10 cellular contexts compared by ENCODE assay signal in genomic region chr20:4170621-4171537, GRCh38. TPM values are rescaled to one million over a fixed set of nuclear protein-coding genes. Genes with fewer than 3 reads are reported as not detected.
DNase-seq lines count a peak whose midpoint lies in the region; ATAC-seq, FAIRE-seq and TF ChIP-seq lines count a peak whose summit lies in the region.
"Had no signal": no experiment of that assay in that cellular context is flagged by ENCODE, and none has a peak within 500 bp of the region (broad histone marks: within the 10 kb centered on the region; RNA-seq: fewer than 3 reads in every experiment).

No MANE protein-coding gene starts in this region.

- H3K27ac Mint-ChIP-seq in natural killer cell, result peak overlapping the region; percentile 67 to 79

- no peaks in the 10 kb centered on the region for H3K27me3 Mint-ChIP-seq in natural killer cell (ENCODE audit: low read depth in 2 of 2)

- H3K27me3 ChIP-seq in ACC112 (ENCODE audit: insufficient read depth, low read length) (no peaks in the 10 kb centered on the region), HUES64 (ENCODE audit: insufficient read depth, low read length) (no peaks in the 10 kb centered on the region), breast epithelium (no peaks in the 10 kb centered on the region)

- peak overlapping the region; percentile 76; the same call in 1 of the 2 replicates for H3K4me3 ChIP-seq in ACC112 (ENCODE audit: low read depth, low read length)
- peak overlapping the region; percentile 58 for H3K4me3 ChIP-seq in HUES64 (ENCODE audit: low read length)
- peak overlapping the region in 2 of 3 donors; percentile 58 to 72 for H3K4me3 ChIP-seq in breast epithelium

- no peak for FAIRE-seq in GM19239 (lab: Jason Lieb, UNC)

- intact Hi-C loops in breast epithelium (cut with DNase I; ENCODE audit: low total_unique reads), result no loop called here
- intact Hi-C loops in natural killer cell (cut with micrococcal nuclease), result no loop called here

- no peak for ATAC-seq in natural killer cell

- H3K4me1 ChIP-seq in ACC112 (ENCODE audit: control insufficient read depth, insufficient read depth, low read length, unreplicated experiment) (peaks cover 20% of the 10 kb centered on the region), HUES64 (ENCODE audit: insufficient read depth, low read length) (peaks cover 47% of the 10 kb centered on the region), breast epithelium (no peaks in the 10 kb centered on the region)

- H3K9ac ChIP-seq in HUES64 (ENCODE audit: low read depth, low read length), result peak overlapping the region; percentile 10; the same call in 1 of the 2 replicates

- no peak for TF ChIP-seq POLR2A in breast epithelium (IDR thresholded peaks at IDR 0.05)

- no peak overlapping the region for H2AFZ ChIP-seq in ACC112 (ENCODE audit: low read length, unreplicated experiment)

- no peaks in the 10 kb centered on the region for H3K36me3 Mint-ChIP-seq in natural killer cell

- WGBS in HUES64, result 69% methylated on average over 14 of the region's 14 CpGs

- DNase-seq in breast epithelium (ENCODE audit: low spot score in 2 of 2), result no peak
- DNase-seq in natural killer cell, result no peak
- DNase-seq in SW480 (ENCODE audit: low spot score), result no peak
- no peak for DNase-seq in AG20443 (ENCODE audit: low spot score)
- no peak for DNase-seq in NCI-H526 treated with DMSO at 0.1 percent for 48 hours (lab: John Stamatoyannopoulos, UW)
- DNase-seq in GM19239 (ENCODE audit: insufficient read length, low spot score), result no peak
- DNase-seq: GOT3; stimulated activated CD4-positive, alpha-beta T cell treated with anti-CD3 and anti-CD28 coated beads, Interleukin-12 subunit alpha, Interleukin-12 subunit beta, amount 100 ng/mL, for 4 hours had no signal

- peak overlapping the region; percentile 50 for H3K4me3 Mint-ChIP-seq in natural killer cell

- H3K4me1 Mint-ChIP-seq in natural killer cell, result peaks cover 17% of the 10 kb centered on the region in 2 donors

- no peaks in the 10 kb centered on the region for H3K36me3 ChIP-seq in ACC112 (ENCODE audit: insufficient read depth, low read length)
- no peaks in the 10 kb centered on the region for H3K36me3 ChIP-seq in HUES64 (ENCODE audit: insufficient read depth, low read length)
- no peaks in the 10 kb centered on the region for H3K36me3 ChIP-seq in breast epithelium

- H3K79me2 ChIP-seq in ACC112 (ENCODE audit: control insufficient read depth, insufficient read depth, low read length, unreplicated experiment), result peaks cover 41% of the 10 kb centered on the region

- H3K9me3 ChIP-seq in HUES64 (ENCODE audit: insufficient read depth, low read depth, low read length) (no peaks in the 10 kb centered on the region), breast epithelium (no peaks in the 10 kb centered on the region)

- H3K9me3 Mint-ChIP-seq in natural killer cell, result no peaks in the 10 kb centered on the region

- TF ChIP-seq CTCF in breast epithelium (IDR thresholded peaks at IDR 0.05) (no peak), natural killer cell (IDR thresholded peaks at IDR 0.05) (no peak)

- H3K27ac ChIP-seq in ACC112 (ENCODE audit: low read depth, low read length) (peak overlapping the region; percentile 34; the same call in 1 of the 2 replicates), HUES64 (ENCODE audit: low read depth, low read length) (no peak overlapping the region), breast epithelium (peak overlapping the region in 1 of 2 donors; percentile 55)

RNA-seq across cellular contexts. Expression of gene SMOX, which starts 22.3 kb away (rescaled TPM):
- 7.8 TPM for polyA plus RNA-seq in HUES64 (2013, experiment 1 of 2)
- 8.1 TPM for polyA plus RNA-seq in HUES64 (2013, experiment 2 of 2)
- total RNA-seq in breast epithelium (10 to 100 TPM in 1 of 3 donors, 1 to 10 TPM in 2; 4.2 to 19.0 (median 6.9) TPM), natural killer cell (1 to 10 TPM; 1.0 to 3.6 (median 3.0) TPM)
